1 cellular context compared by ENCODE assay signal in genomic region chr10:62093863-62094291, GRCh38.
TF ChIP-seq lines count a peak whose summit lies in the region.

No MANE protein-coding gene starts in this region.

TF ChIP-seq in HepG2, 621 proteins besides CTCF, POLR2A, EP300 and RAD21 (continued from another document and continues in another):
- TF ChIP-seq ZNF292 (CRISPR knock-in tag; IDR thresholded peaks at IDR 0.05; ENCODE audit: borderline replicate concordance, low read depth): no peak
- no peak for TF ChIP-seq ZNF550 (CRISPR knock-in tag; IDR thresholded peaks at IDR 0.05; ENCODE audit: borderline replicate concordance)
- TF ChIP-seq, protein P1, sequence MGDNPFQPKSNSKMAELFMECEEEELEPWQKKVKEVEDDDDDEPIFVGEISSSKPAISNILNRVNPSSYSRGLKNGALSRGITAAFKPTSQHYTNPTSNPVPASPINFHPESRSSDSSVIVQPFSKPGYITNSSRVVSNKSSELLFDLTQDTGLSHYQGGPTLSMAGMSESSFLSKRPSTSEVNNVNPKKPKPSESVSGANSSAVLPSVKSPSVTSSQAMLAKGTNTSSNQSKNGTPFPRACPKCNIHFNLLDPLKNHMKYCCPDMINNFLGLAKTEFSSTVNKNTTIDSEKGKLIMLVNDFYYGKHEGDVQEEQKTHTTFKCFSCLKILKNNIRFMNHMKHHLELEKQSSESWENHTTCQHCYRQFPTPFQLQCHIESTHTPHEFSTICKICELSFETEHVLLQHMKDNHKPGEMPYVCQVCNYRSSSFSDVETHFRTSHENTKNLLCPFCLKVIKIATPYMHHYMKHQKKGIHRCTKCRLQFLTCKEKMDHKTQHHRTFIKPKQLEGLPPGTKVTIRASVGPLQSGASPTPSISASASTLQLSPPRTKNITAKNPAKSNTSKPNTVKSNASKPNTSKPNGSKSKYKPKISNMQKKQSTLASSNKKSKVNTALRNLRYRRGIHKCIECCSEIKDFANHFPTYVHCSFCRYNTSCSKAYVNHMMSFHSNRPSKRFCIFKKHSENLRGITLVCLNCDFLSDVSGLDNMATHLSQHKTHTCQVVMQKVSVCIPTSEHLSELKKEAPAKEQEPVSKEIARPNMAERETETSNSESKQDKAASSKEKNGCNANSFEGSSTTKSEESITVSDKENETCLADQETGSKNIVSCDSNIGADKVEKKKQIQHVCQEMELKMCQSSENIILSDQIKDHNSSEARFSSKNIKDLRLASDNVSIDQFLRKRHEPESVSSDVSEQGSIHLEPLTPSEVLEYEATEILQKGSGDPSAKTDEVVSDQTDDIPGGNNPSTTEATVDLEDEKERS (CRISPR knock-in tag; IDR thresholded peaks at IDR 0.05): no peak
- TF ChIP-seq, protein P2, sequence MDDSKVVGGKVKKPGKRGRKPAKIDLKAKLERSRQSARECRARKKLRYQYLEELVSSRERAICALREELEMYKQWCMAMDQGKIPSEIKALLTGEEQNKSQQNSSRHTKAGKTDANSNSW (CRISPR knock-in tag; IDR thresholded peaks at IDR 0.05; ENCODE audit: borderline replicate concordance): no peak
- TF ChIP-seq ZNF337 (CRISPR knock-in tag; IDR thresholded peaks at IDR 0.05; ENCODE audit: borderline replicate concordance, low read depth): no peak
- peak; percentile 69 for TF ChIP-seq HNF4A (CRISPR knock-in tag; IDR thresholded peaks at IDR 0.05)
- no peak for TF ChIP-seq ZNF407 (CRISPR knock-in tag; IDR thresholded peaks at IDR 0.05; ENCODE audit: not compliant biosample characterization)
- TF ChIP-seq MED13 (CRISPR knock-in tag; IDR thresholded peaks at IDR 0.05): peak; percentile 63; the same call in 1 of the 2 replicates
- TF ChIP-seq ISX (CRISPR knock-in tag; conservative IDR thresholded peaks at IDR 0.05): no peak
- no peak for TF ChIP-seq ZBTB39 (CRISPR knock-in tag; IDR thresholded peaks at IDR 0.05)
- no peak for TF ChIP-seq PRMT3 (CRISPR knock-in tag; IDR thresholded peaks at IDR 0.05; ENCODE audit: borderline replicate concordance, low read depth)
- no peak for TF ChIP-seq EED (CRISPR knock-in tag; IDR thresholded peaks at IDR 0.05)
- TF ChIP-seq PRPF4 (IDR thresholded peaks at IDR 0.05; ENCODE audit: low read depth, low read length, poor library complexity, severe bottlenecking): no peak
- TF ChIP-seq ATF7-NPFF (CRISPR knock-in tag; IDR thresholded peaks at IDR 0.05; ENCODE audit: low read depth): no peak
- TF ChIP-seq, protein P3, sequence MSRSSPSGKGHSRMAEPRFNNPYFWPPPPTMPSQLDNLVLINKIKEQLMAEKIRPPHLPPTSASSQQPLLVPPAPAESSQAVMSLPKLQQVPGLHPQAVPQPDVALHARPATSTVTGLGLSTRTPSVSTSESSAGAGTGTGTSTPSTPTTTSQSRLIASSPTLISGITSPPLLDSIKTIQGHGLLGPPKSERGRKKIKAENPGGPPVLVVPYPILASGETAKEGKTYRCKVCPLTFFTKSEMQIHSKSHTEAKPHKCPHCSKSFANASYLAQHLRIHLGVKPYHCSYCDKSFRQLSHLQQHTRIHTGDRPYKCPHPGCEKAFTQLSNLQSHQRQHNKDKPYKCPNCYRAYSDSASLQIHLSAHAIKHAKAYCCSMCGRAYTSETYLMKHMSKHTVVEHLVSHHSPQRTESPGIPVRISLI (CRISPR knock-in tag; IDR thresholded peaks at IDR 0.05; ENCODE audit: borderline replicate concordance): peak; percentile 61; the same call in 1 of the 2 replicates
- TF ChIP-seq NFKB2 (CRISPR knock-in tag; IDR thresholded peaks at IDR 0.05; ENCODE audit: borderline replicate concordance): no peak
- no peak for TF ChIP-seq ZNF781 (CRISPR knock-in tag; IDR thresholded peaks at IDR 0.05; ENCODE audit: borderline replicate concordance, not compliant biosample characterization)
- TF ChIP-seq RNF219 (CRISPR knock-in tag; IDR thresholded peaks at IDR 0.05): no peak
- no peak for TF ChIP-seq ATAD3A (CRISPR knock-in tag; IDR thresholded peaks at IDR 0.05)
- TF ChIP-seq MTA1 (CRISPR knock-in tag; IDR thresholded peaks at IDR 0.05; ENCODE audit: borderline replicate concordance): no peak
- TF ChIP-seq KLF6 (CRISPR knock-in tag; IDR thresholded peaks at IDR 0.05): no peak
- TF ChIP-seq PTBP1 (IDR thresholded peaks at IDR 0.05; ENCODE audit: low read depth, low read length, poor library complexity, severe bottlenecking): no peak
- TF ChIP-seq ZNF788 (CRISPR knock-in tag; IDR thresholded peaks at IDR 0.05; ENCODE audit: borderline replicate concordance): no peak
- no peak for TF ChIP-seq KLF12 (CRISPR knock-in tag; IDR thresholded peaks at IDR 0.05; ENCODE audit: borderline replicate concordance)
- TF ChIP-seq, protein P4, sequence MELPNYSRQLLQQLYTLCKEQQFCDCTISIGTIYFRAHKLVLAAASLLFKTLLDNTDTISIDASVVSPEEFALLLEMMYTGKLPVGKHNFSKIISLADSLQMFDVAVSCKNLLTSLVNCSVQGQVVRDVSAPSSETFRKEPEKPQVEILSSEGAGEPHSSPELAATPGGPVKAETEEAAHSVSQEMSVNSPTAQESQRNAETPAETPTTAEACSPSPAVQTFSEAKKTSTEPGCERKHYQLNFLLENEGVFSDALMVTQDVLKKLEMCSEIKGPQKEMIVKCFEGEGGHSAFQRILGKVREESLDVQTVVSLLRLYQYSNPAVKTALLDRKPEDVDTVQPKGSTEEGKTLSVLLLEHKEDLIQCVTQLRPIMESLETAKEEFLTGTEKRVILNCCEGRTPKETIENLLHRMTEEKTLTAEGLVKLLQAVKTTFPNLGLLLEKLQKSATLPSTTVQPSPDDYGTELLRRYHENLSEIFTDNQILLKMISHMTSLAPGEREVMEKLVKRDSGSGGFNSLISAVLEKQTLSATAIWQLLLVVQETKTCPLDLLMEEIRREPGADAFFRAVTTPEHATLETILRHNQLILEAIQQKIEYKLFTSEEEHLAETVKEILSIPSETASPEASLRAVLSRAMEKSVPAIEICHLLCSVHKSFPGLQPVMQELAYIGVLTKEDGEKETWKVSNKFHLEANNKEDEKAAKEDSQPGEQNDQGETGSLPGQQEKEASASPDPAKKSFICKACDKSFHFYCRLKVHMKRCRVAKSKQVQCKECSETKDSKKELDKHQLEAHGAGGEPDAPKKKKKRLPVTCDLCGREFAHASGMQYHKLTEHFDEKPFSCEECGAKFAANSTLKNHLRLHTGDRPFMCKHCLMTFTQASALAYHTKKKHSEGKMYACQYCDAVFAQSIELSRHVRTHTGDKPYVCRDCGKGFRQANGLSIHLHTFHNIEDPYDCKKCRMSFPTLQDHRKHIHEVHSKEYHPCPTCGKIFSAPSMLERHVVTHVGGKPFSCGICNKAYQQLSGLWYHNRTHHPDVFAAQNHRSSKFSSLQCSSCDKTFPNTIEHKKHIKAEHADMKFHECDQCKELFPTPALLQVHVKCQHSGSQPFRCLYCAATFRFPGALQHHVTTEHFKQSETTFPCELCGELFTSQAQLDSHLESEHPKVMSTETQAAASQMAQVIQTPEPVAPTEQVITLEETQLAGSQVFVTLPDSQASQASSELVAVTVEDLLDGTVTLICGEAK (IDR thresholded peaks at IDR 0.05): no peak
- TF ChIP-seq, protein P4 (CRISPR knock-in tag; IDR thresholded peaks at IDR 0.05): no peak
